ENCODE assay signal across 1 cellular context in the genomic region with DNA sequence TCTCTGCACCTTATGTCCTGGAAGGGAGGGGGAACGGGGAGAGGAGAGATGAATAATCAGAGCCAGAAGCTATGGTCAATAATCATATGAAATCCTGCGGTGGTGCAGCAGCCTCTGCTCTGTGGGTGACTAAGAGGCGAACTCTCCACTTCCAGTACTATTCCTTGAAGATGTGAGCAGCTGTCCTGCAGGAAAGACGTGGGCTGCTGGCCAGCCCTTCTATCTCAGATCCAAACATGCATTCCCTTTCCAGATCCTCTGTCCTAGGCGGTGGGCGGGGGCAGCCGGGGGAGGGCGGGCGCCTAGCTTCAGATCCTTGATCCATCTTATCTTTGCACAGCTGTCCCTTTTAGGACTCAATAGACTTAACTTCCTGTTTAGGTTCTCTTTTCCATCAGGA.
A peak's percentile ranks its signal among the peaks of the same experiment; 100 is the strongest.
TF ChIP-seq lines count a peak whose summit lies in the region.

No MANE protein-coding gene starts in this region.

TF ChIP-seq in liver, 16 proteins besides CTCF, POLR2A, EP300 and RAD21 (continued from another document):
- TF ChIP-seq, protein P1, sequence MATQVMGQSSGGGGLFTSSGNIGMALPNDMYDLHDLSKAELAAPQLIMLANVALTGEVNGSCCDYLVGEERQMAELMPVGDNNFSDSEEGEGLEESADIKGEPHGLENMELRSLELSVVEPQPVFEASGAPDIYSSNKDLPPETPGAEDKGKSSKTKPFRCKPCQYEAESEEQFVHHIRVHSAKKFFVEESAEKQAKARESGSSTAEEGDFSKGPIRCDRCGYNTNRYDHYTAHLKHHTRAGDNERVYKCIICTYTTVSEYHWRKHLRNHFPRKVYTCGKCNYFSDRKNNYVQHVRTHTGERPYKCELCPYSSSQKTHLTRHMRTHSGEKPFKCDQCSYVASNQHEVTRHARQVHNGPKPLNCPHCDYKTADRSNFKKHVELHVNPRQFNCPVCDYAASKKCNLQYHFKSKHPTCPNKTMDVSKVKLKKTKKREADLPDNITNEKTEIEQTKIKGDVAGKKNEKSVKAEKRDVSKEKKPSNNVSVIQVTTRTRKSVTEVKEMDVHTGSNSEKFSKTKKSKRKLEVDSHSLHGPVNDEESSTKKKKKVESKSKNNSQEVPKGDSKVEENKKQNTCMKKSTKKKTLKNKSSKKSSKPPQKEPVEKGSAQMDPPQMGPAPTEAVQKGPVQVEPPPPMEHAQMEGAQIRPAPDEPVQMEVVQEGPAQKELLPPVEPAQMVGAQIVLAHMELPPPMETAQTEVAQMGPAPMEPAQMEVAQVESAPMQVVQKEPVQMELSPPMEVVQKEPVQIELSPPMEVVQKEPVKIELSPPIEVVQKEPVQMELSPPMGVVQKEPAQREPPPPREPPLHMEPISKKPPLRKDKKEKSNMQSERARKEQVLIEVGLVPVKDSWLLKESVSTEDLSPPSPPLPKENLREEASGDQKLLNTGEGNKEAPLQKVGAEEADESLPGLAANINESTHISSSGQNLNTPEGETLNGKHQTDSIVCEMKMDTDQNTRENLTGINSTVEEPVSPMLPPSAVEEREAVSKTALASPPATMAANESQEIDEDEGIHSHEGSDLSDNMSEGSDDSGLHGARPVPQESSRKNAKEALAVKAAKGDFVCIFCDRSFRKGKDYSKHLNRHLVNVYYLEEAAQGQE (IDR thresholded peaks at IDR 0.05): peak; percentile 49
- TF ChIP-seq GABPA (IDR thresholded peaks at IDR 0.05 in 1 of 2, conservative IDR thresholded peaks at IDR 0.05 in 1 of 2): no peak
- no peak for TF ChIP-seq HNF4G (IDR thresholded peaks at IDR 0.05)
- TF ChIP-seq HNF4A (conservative IDR thresholded peaks at IDR 0.05): no peak
